10 cellular contexts compared by ENCODE assay signal in genomic region chr1:112905420-112906154, GRCh38. TPM values are rescaled to one million over a fixed set of nuclear protein-coding genes. Genes with fewer than 3 reads are reported as not detected.
DNase-seq lines count a peak whose midpoint lies in the region; ATAC-seq and TF ChIP-seq lines count a peak whose summit lies in the region.
"Had no signal": no experiment of that assay in that cellular context is flagged by ENCODE, and none has a peak within 500 bp of the region (broad histone marks: within the 10 kb centered on the region; RNA-seq: fewer than 3 reads in every experiment).

No MANE protein-coding gene starts in this region.

- H3K4me3 ChIP-seq in HUES64 (ENCODE audit: low read length) (no peak overlapping the region), heart left ventricle (peak overlapping the region in 1 of 12 donors; percentile 8), sigmoid colon (no peak overlapping the region)
- H3K4me3 ChIP-seq: thyroid gland had no signal

- H3K4me1 ChIP-seq in HUES64 (ENCODE audit: insufficient read depth, low read length) (peaks cover 42% of the 10 kb centered on the region), heart left ventricle (peaks cover 4 to 37% (median 32%) of the 10 kb centered on the region in 12 donors), sigmoid colon (peaks cover 0 to 8% (median 0%) of the 10 kb centered on the region in 4 donors)

- TF ChIP-seq CTCF in WTC11 (IDR thresholded peaks at IDR 0.05) = no peak
- no peak for TF ChIP-seq CTCF in heart left ventricle (IDR thresholded peaks at IDR 0.05)
- TF ChIP-seq CTCF in sigmoid colon (IDR thresholded peaks at IDR 0.05) = no peak

- intact Hi-C loops in heart left ventricle (cut with DNase I) = loop anchor here in 1 of 10 donors (10.0 kb wide), 1 partner anchor 49 kb away; the partner anchor contains the start of gene SLC16A1
- intact Hi-C loops in sigmoid colon (cut with DNase I) = no loop called here

- peak overlapping the region; percentile 43 for H3K4me3 Mint-ChIP-seq in WTC11

- TF ChIP-seq EP300 in sigmoid colon (IDR thresholded peaks at IDR 0.05) = no peak

- H3K9me3 Mint-ChIP-seq in WTC11 = no peaks in the 10 kb centered on the region

- DNase-seq in WTC11 (ENCODE audit: low spot score) = no peak
- DNase-seq in heart left ventricle = peak in 2 of 5 donors; percentile 54
- no peak for DNase-seq in sigmoid colon
- no peak for DNase-seq in stimulated activated naive CD4-positive, alpha-beta T cell treated with Interleukin-2 at 50 U/mL for 16 hours (lab: John Stamatoyannopoulos, UW)
- no peak for DNase-seq in germinal center (ENCODE audit: low spot score)
- DNase-seq: HCEC 1CT, KG1 had no signal

- H3K9ac ChIP-seq in HUES64 (ENCODE audit: low read depth, low read length) = no peak overlapping the region

- no peaks in the 10 kb centered on the region for H3K9me3 ChIP-seq in HUES64 (ENCODE audit: insufficient read depth, low read depth, low read length)
- no peaks in the 10 kb centered on the region for H3K9me3 ChIP-seq in heart left ventricle
- no peaks in the 10 kb centered on the region for H3K9me3 ChIP-seq in sigmoid colon
- H3K9me3 ChIP-seq: thyroid gland had no signal

- no peaks in the 10 kb centered on the region for H3K27me3 Mint-ChIP-seq in WTC11 (ENCODE audit: low read depth)

- WGBS in HUES64 = 55% methylated on average over 7 of the region's 8 CpGs
- WGBS in heart left ventricle, 4 donors = 37 to 45% (median 39%) methylated on average over 8 of the region's 8 CpGs
- 10 to 54% methylated on average over 8 of the region's 8 CpGs for WGBS in sigmoid colon, 2 donors

- H3K36me3 ChIP-seq in HUES64 (ENCODE audit: insufficient read depth, low read length) = peaks cover 11% of the 10 kb centered on the region
- peaks cover 0 to 7% (median 0%) of the 10 kb centered on the region in 9 donors for H3K36me3 ChIP-seq in heart left ventricle
- no peaks in the 10 kb centered on the region for H3K36me3 ChIP-seq in sigmoid colon
- H3K36me3 ChIP-seq: thyroid gland had no signal

- ATAC-seq in WTC11 (peak; percentile 55), heart left ventricle (peak; percentile 50 to 92 (median 64)), GM21619 (IDR thresholded peaks at IDR 0.05; ENCODE audit: unreplicated experiment) (no peak)

- peak overlapping the region; percentile 71 for H3K27ac ChIP-seq in HUES64 (ENCODE audit: low read depth, low read length)
- H3K27ac ChIP-seq in heart left ventricle = peak overlapping the region in 11 of 12 donors; percentile 35 to 84 (median 66)
- H3K27ac ChIP-seq in sigmoid colon = peak overlapping the region in 3 of 4 donors; percentile 9 to 28 (median 16)

- H3K27ac Mint-ChIP-seq in WTC11 = peak overlapping the region; percentile 97

- no peak for TF ChIP-seq POLR2A in heart left ventricle (IDR thresholded peaks at IDR 0.05)
- TF ChIP-seq POLR2A in sigmoid colon (IDR thresholded peaks at IDR 0.05) = no peak

- CTCF ChIA-PET in WTC11 (lab: Charles Lee) = interaction anchor here (1.0 to 3.0 kb wide), 8 partner anchors 25 to 189 kb away, joined by 3 to 20 read pairs (median 4); partner anchors contain the start of genes LRIG2 and PPM1J

- 0 out of 2 replicates have a peak, but pooled peaks cover 5% of the 10 kb centered on the region for H3K36me3 Mint-ChIP-seq in WTC11

- POLR2A ChIA-PET in WTC11 (lab: Charles Lee) = interaction anchor here (0.8 to 1.8 kb wide), 3 partner anchors 136 to 167 kb away, joined by 3 to 4 read pairs (median 4); partner anchors contain the start of gene LRIG2

- peaks cover 69% of the 10 kb centered on the region for H3K4me1 Mint-ChIP-seq in WTC11

- H3K27me3 ChIP-seq in HUES64 (ENCODE audit: insufficient read depth, low read length) = no peaks in the 10 kb centered on the region
- H3K27me3 ChIP-seq in heart left ventricle = no peaks in the 10 kb centered on the region
- H3K27me3 ChIP-seq in sigmoid colon = no peaks in the 10 kb centered on the region
- H3K27me3 ChIP-seq: thyroid gland had no signal

TF ChIP-seq in WTC11, 78 proteins besides CTCF, POLR2A, EP300 and RAD21:
- no peak for TF ChIP-seq RELA (CRISPR knock-in tag; IDR thresholded peaks at IDR 0.05; ENCODE audit: borderline replicate concordance)
- peak; percentile 41; the same call in 1 of the 2 replicates for TF ChIP-seq ZNF416 (CRISPR knock-in tag; IDR thresholded peaks at IDR 0.05)

RNA-seq across cellular contexts. Expression of gene SLC16A1, which starts 50.4 kb away (rescaled TPM):
- polyA plus RNA-seq in HUES64 (2013, experiment 1 of 2) = 196 TPM
- polyA plus RNA-seq in HUES64 (2013, experiment 2 of 2) = 188 TPM
- total RNA-seq in WTC11 (2021) = 328 to 381 TPM (median 374 TPM) in 3 replicates
- total RNA-seq in heart left ventricle = 100 to 1,000 TPM; 116 to 192 (median 133) TPM
- polyA plus RNA-seq in heart left ventricle = 10 to 100 TPM; 60.5 to 75.1 TPM
- total RNA-seq in sigmoid colon = 10 to 100 TPM; 48.7 to 80.5 (median 68.4) TPM
- polyA plus RNA-seq in sigmoid colon = 10 to 100 TPM; 10.8 to 22.2 (median 19.0) TPM

Comparison
In these comparisons a context has a peak if more than half of its experiments do, and no peak if none do; other contexts are left out.
1. H3K27ac ChIP-seq: peak in every context shown above with its lines; median percentile 71 in HUES64; 66 in heart left ventricle; 16 in sigmoid colon.